In genomic region chr6:90109141-90109540, GRCh38 we compare ENCODE assay signal across 18 cellular contexts.
DNase-seq lines count a peak whose midpoint lies in the region; ATAC-seq and TF ChIP-seq lines count a peak whose summit lies in the region.
"Had no signal": no experiment of that assay in that cellular context is flagged by ENCODE, and none has a peak within 500 bp of the region (broad histone marks: within the 10 kb centered on the region; RNA-seq: fewer than 3 reads in every experiment).

No MANE protein-coding gene starts in this region.

- H3K27me3 ChIP-seq in OCI-LY3 (ENCODE audit: low read depth, low read length) (peaks cover 92% of the 10 kb centered on the region), upper lobe of right lung (no peaks in the 10 kb centered on the region), mesendoderm (ENCODE audit: insufficient read depth, low read length, poor library complexity) (no peaks in the 10 kb centered on the region)
- H3K27me3 ChIP-seq: gastrocnemius medialis had no signal

- H2BK5ac ChIP-seq in mesendoderm (ENCODE audit: low read length) = no peak overlapping the region

- H3K9me3 ChIP-seq in OCI-LY3 (ENCODE audit: insufficient read depth, low read length) = 0 out of 2 replicates have a peak, but pooled peaks cover 5% of the 10 kb centered on the region
- H3K9me3 ChIP-seq in upper lobe of right lung = no peaks in the 10 kb centered on the region
- H3K9me3 ChIP-seq: BE2C, gastrocnemius medialis had no signal

- intact Hi-C loops in upper lobe of right lung (cut with DNase I) = no loop called here

- H3K4me2 ChIP-seq in OCI-LY3 (ENCODE audit: low read length) (peak overlapping the region; percentile 7; the same call in 1 of the 2 replicates), mesendoderm (ENCODE audit: low read length) (no peak overlapping the region)

- no peak overlapping the region for H3K23ac ChIP-seq in mesendoderm (ENCODE audit: low read length)

- H3K4me3 ChIP-seq in OCI-LY3 (ENCODE audit: low read length) = no peak overlapping the region
- no peak overlapping the region for H3K4me3 ChIP-seq in upper lobe of right lung
- H3K4me3 ChIP-seq in mesendoderm (ENCODE audit: low read length) = no peak overlapping the region
- H3K4me3 ChIP-seq: gastrocnemius medialis, left ventricle myocardium inferior, SK-N-MC had no signal

- H3K36me3 ChIP-seq in OCI-LY3 (replicated peaks; ENCODE audit: low read depth, low read length) (no peaks in the 10 kb centered on the region), upper lobe of right lung (no peaks in the 10 kb centered on the region), mesendoderm (ENCODE audit: control insufficient read depth, insufficient read depth, low read length) (no peaks in the 10 kb centered on the region)
- H3K36me3 ChIP-seq: BE2C, gastrocnemius medialis, left ventricle myocardium inferior had no signal

- no peak overlapping the region for H3K18ac ChIP-seq in mesendoderm (ENCODE audit: low read length)

- no peak overlapping the region for H3K9ac ChIP-seq in OCI-LY3 (ENCODE audit: low read length)
- no peak overlapping the region for H3K9ac ChIP-seq in mesendoderm (ENCODE audit: low read length)

- H3K27ac ChIP-seq in OCI-LY3 (ENCODE audit: low read length) (no peak overlapping the region), upper lobe of right lung (no peak overlapping the region), mesendoderm (ENCODE audit: low read depth, low read length) (no peak overlapping the region)
- H3K27ac ChIP-seq: epithelial cell of prostate, gastrocnemius medialis, left ventricle myocardium inferior, SK-N-MC, VCaP had no signal

- H2BK15ac ChIP-seq in mesendoderm (replicated peaks; ENCODE audit: low read depth) = no peak overlapping the region

- no peak overlapping the region for H2AFZ ChIP-seq in OCI-LY3 (ENCODE audit: low read depth, low read length)

- DNase-seq in stimulated activated CD4-positive, alpha-beta T cell treated with anti-CD3 and anti-CD28 coated beads, Interleukin-1b, Interleukin-23, amount 100 ng/mL, for 48 hours = peak; percentile 48
- no peak for DNase-seq in stimulated activated CD4-positive, alpha-beta T cell treated with anti-CD3 and anti-CD28 coated beads, Interleukin-12 subunit alpha, Interleukin-12 subunit beta, amount 100 ng/mL, for 4 hours
- peak; percentile 39 for DNase-seq in activated naive CD8-positive, alpha-beta T cell treated with anti-CD3 and anti-CD28 coated beads, Interleukin-2, amount 50 U/mL, for 24 hours
- DNase-seq in upper lobe of right lung (no peak), COLO829 (ENCODE audit: low spot score) (no peak), mesendoderm (no peak)
- DNase-seq: BE2C, cortex of kidney, gastrocnemius medialis, IMR-90, left ventricle myocardium inferior, NCI-H226, PC-3 had no signal

- no peak overlapping the region for H4K5ac ChIP-seq in mesendoderm (ENCODE audit: low read length)

- peaks cover 21% of the 10 kb centered on the region for H3K4me1 ChIP-seq in OCI-LY3 (ENCODE audit: low read length)
- peaks cover 7% of the 10 kb centered on the region for H3K4me1 ChIP-seq in upper lobe of right lung
- H3K4me1 ChIP-seq in mesendoderm (ENCODE audit: control insufficient read depth, low read depth, low read length) = no peaks in the 10 kb centered on the region
- H3K4me1 ChIP-seq: BE2C had no signal

- H3K4ac ChIP-seq in mesendoderm (ENCODE audit: low read depth, low read length) = no peak overlapping the region

- H3K36me3 Mint-ChIP-seq in activated naive CD8-positive, alpha-beta T cell treated with anti-CD3 and anti-CD28 coated beads, Interleukin-2, amount 50 U/mL, for 24 hours (ENCODE audit: low read depth) = peaks cover 41% of the 10 kb centered on the region

- H3K56ac ChIP-seq in mesendoderm (ENCODE audit: low read length) = no peak overlapping the region

- no peaks in the 10 kb centered on the region for H3K27me3 Mint-ChIP-seq in activated naive CD8-positive, alpha-beta T cell treated with anti-CD3 and anti-CD28 coated beads, Interleukin-2, amount 50 U/mL, for 24 hours
- H3K27me3 Mint-ChIP-seq: progenitor cell of endocrine pancreas had no signal

- WGBS in mesendoderm (ENCODE audit: extremely low coverage, insufficient coverage, low lambda C conversion rate) = no CpG with 5 or more reads among the region's 4 CpGs

- H4K20me1 ChIP-seq in OCI-LY3 (ENCODE audit: insufficient read depth, low read length) = peaks cover 42% of the 10 kb centered on the region

- TF ChIP-seq CTCF in OCI-LY3 (IDR thresholded peaks at IDR 0.05; ENCODE audit: low read depth, low read length) (no peak), upper lobe of right lung (IDR thresholded peaks at IDR 0.05) (no peak)

- H2AK5ac ChIP-seq in mesendoderm (ENCODE audit: low read length) = no peak overlapping the region

- H4K8ac ChIP-seq in mesendoderm (ENCODE audit: low read depth, low read length) = no peak overlapping the region

- H3K4me3 Mint-ChIP-seq in activated naive CD8-positive, alpha-beta T cell treated with anti-CD3 and anti-CD28 coated beads, Interleukin-2, amount 50 U/mL, for 24 hours = peak overlapping the region; percentile 61

- H3K27ac Mint-ChIP-seq in activated naive CD8-positive, alpha-beta T cell treated with anti-CD3 and anti-CD28 coated beads, Interleukin-2, amount 50 U/mL, for 24 hours = peak overlapping the region; percentile 86
- H3K27ac Mint-ChIP-seq: progenitor cell of endocrine pancreas had no signal

- no peaks in the 10 kb centered on the region for H3K79me2 ChIP-seq in OCI-LY3 (ENCODE audit: low read length)
- H3K79me2 ChIP-seq in mesendoderm (ENCODE audit: control insufficient read depth, insufficient read depth, low read length) = no peaks in the 10 kb centered on the region

- peaks cover 18% of the 10 kb centered on the region for H3K9me3 Mint-ChIP-seq in activated naive CD8-positive, alpha-beta T cell treated with anti-CD3 and anti-CD28 coated beads, Interleukin-2, amount 50 U/mL, for 24 hours

- H3K4me1 Mint-ChIP-seq in activated naive CD8-positive, alpha-beta T cell treated with anti-CD3 and anti-CD28 coated beads, Interleukin-2, amount 50 U/mL, for 24 hours = peaks cover 93% of the 10 kb centered on the region

- H2BK120ac ChIP-seq in mesendoderm (ENCODE audit: low read depth, low read length) = no peak overlapping the region

- no peaks in the 10 kb centered on the region for H3K79me1 ChIP-seq in mesendoderm (ENCODE audit: low read length)

- ATAC-seq in activated naive CD8-positive, alpha-beta T cell treated with anti-CD3 and anti-CD28 coated beads, Interleukin-2, amount 50 U/mL, for 24 hours = peak; percentile 61
- peak; percentile 34 for ATAC-seq in upper lobe of right lung
- ATAC-seq: gastrocnemius medialis, PC-3 had no signal

Comparison
In these comparisons a context has a peak if more than half of its experiments do, and no peak if none do; other contexts are left out.
1. DNase-seq: peak in stimulated activated CD4-positive, alpha-beta T cell treated with anti-CD3 and anti-CD28 coated beads, Interleukin-1b, Interleukin-23, amount 100 ng/mL, for 48 hours (single experiment) and activated naive CD8-positive, alpha-beta T cell treated with anti-CD3 and anti-CD28 coated beads, Interleukin-2, amount 50 U/mL, for 24 hours (single experiment); none in stimulated activated CD4-positive, alpha-beta T cell treated with anti-CD3 and anti-CD28 coated beads, Interleukin-12 subunit alpha, Interleukin-12 subunit beta, amount 100 ng/mL, for 4 hours (single experiment), upper lobe of right lung (single experiment), COLO829 (single experiment) and mesendoderm (single experiment).